ENCODE assay signal across 7 cellular contexts in the genomic region with DNA sequence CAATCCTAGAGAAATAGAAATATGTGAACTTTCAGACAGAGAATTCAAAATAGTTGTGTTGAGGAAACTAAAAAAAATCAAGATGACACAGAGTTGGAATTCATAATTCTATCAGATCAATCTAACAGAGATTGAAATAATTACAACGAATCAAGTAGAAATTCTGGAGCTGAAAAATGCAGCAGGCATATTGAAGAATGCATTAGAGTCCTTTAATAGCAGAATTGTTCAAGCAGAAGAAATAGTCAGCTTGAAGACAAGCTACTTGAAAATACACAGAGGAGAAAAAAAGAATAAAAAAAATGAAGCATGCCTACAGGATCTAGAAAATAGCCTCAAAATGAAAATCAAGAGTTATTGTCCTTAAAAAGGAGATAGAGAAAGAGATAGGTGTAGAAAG.
"Had no signal": no experiment of that assay in that cellular context is flagged by ENCODE, and none has a peak within 500 bp of the region (broad histone marks: within the 10 kb centered on the region; RNA-seq: fewer than 3 reads in every experiment).

No MANE protein-coding gene starts in this region.

- FAIRE-seq: HepG2, HTR-8/SVneo had no signal

- H3K9ac ChIP-seq: KMS-11 had no signal

- ATAC-seq: HepG2 had no signal

- DNase-seq: IMR-90, KBM-7, KG1 had no signal

- H3K27ac ChIP-seq: HL-60, KMS-11 had no signal

- H3K4me2 ChIP-seq: KMS-11 had no signal
